In genomic region chr14:54488646-54489317, GRCh38 we compare ENCODE assay signal across 8 cellular contexts. TPM values are rescaled to one million over a fixed set of nuclear protein-coding genes. Genes with fewer than 3 reads are reported as not detected.
DNase-seq lines count a peak whose midpoint lies in the region; ATAC-seq and TF ChIP-seq lines count a peak whose summit lies in the region.

Gene GMFB, minus strand, starts transcription at chr14:54488980. Its CDS starts 53 bp downstream, at chr14:54488927.

- H3K79me2 ChIP-seq in Loucy (ENCODE audit: insufficient read depth, low read length), result peaks cover 46% of the 10 kb centered on the region

- H3K9me3 ChIP-seq in Loucy (ENCODE audit: insufficient read depth, low read depth, low read length), result no peaks in the 10 kb centered on the region

- H3K4me1 ChIP-seq in Loucy (ENCODE audit: insufficient read depth, low read length, poor library complexity, severe bottlenecking), result peaks cover 47% of the 10 kb centered on the region

- H2AFZ ChIP-seq in Loucy (ENCODE audit: low read length), result peak within 1 kb of the TSS; percentile 100

- peak; percentile 88 for DNase-seq in G401 (ENCODE audit: low spot score)
- peak; percentile 92 for DNase-seq in H7
- DNase-seq in activated T-helper 9 cell treated with anti-CD3 and anti-CD28 coated beads, Interleukin-2, amount 50 U/mL, for 16 hours (ENCODE audit: low read depth), result peak; percentile 80
- peak; percentile 96 for DNase-seq in fibroblast of pulmonary artery (ENCODE audit: low read depth)
- peak; percentile 81 for DNase-seq in nephron progenitor cell
- DNase-seq in stimulated activated naive CD8-positive, alpha-beta T cell treated with anti-CD3 and anti-CD28 coated beads, Interleukin-15, amount 100 ng/mL, for 72 hours, result peak; percentile 82 to 89

- H3K9me2 ChIP-seq in Loucy (replicated peaks; ENCODE audit: low read depth, low read length), result no peaks in the 10 kb centered on the region

- peak within 1 kb of the TSS; percentile 89 for H3K27ac Mint-ChIP-seq in nephron progenitor cell
- H3K27ac Mint-ChIP-seq in stimulated activated naive CD8-positive, alpha-beta T cell treated with anti-CD3 and anti-CD28 coated beads, Interleukin-15, amount 100 ng/mL, for 72 hours, result peak within 1 kb of the TSS; percentile 90 to 97

- peak within 1 kb of the TSS; percentile 90 for H3K4me3 Mint-ChIP-seq in nephron progenitor cell
- peak within 1 kb of the TSS; percentile 76 to 94 for H3K4me3 Mint-ChIP-seq in stimulated activated naive CD8-positive, alpha-beta T cell treated with anti-CD3 and anti-CD28 coated beads, Interleukin-15, amount 100 ng/mL, for 72 hours

- in situ Hi-C loops in G401 (cut with HindIII; ENCODE audit: low sequenced_read_pairs), result no loop called here

- peak; percentile 27 for TF ChIP-seq CTCF in Loucy (conservative IDR thresholded peaks at IDR 0.05; ENCODE audit: low read length)
- peak; percentile 60 for TF ChIP-seq CTCF in fibroblast of pulmonary artery (IDR thresholded peaks at IDR 0.05; ENCODE audit: low read length, missing control alignments)
- peak; percentile 34 for TF ChIP-seq CTCF in nephron progenitor cell (IDR thresholded peaks at IDR 0.05)

- H3K9ac ChIP-seq in Loucy (ENCODE audit: low read depth, low read length, poor library complexity, severe bottlenecking), result peak within 1 kb of the TSS; percentile 90

- peaks cover 8% of the 10 kb centered on the region for H3K27me3 Mint-ChIP-seq in nephron progenitor cell (ENCODE audit: low read depth, poor library complexity)
- no peaks in the 10 kb centered on the region for H3K27me3 Mint-ChIP-seq in stimulated activated naive CD8-positive, alpha-beta T cell treated with anti-CD3 and anti-CD28 coated beads, Interleukin-15, amount 100 ng/mL, for 72 hours

- peak within 1 kb of the TSS; percentile 93 for H3K4me2 ChIP-seq in Loucy (ENCODE audit: low read depth, low read length, poor library complexity, severe bottlenecking)

- H3K4me1 Mint-ChIP-seq in nephron progenitor cell, result peaks cover 49% of the 10 kb centered on the region
- H3K4me1 Mint-ChIP-seq in stimulated activated naive CD8-positive, alpha-beta T cell treated with anti-CD3 and anti-CD28 coated beads, Interleukin-15, amount 100 ng/mL, for 72 hours, result peaks cover 51% of the 10 kb centered on the region

- H3K9me3 Mint-ChIP-seq in nephron progenitor cell, result peaks cover 16% of the 10 kb centered on the region
- no peaks in the 10 kb centered on the region for H3K9me3 Mint-ChIP-seq in stimulated activated naive CD8-positive, alpha-beta T cell treated with anti-CD3 and anti-CD28 coated beads, Interleukin-15, amount 100 ng/mL, for 72 hours

- H3K27me3 ChIP-seq in H7 (ENCODE audit: control insufficient read depth, insufficient read depth, low read length) (no peaks in the 10 kb centered on the region), Loucy (ENCODE audit: insufficient read depth, low read length, poor library complexity, severe bottlenecking) (no peaks in the 10 kb centered on the region)

- ATAC-seq in stimulated activated naive CD8-positive, alpha-beta T cell treated with anti-CD3 and anti-CD28 coated beads, Interleukin-15, amount 100 ng/mL, for 72 hours, result peak; percentile 97

- peak; percentile 69 for TF ChIP-seq POLR2A in Raji (IDR thresholded peaks at IDR 0.05; ENCODE audit: insufficient read depth, low read depth, low read length)

- H3K36me3 Mint-ChIP-seq in nephron progenitor cell (ENCODE audit: low read depth), result peaks cover 30% of the 10 kb centered on the region

- peaks cover 29% of the 10 kb centered on the region for H4K20me1 ChIP-seq in Loucy (ENCODE audit: insufficient read depth, low read length, poor library complexity, severe bottlenecking)

- no peaks in the 10 kb centered on the region; the same call in 1 of the 2 replicates for H3F3A ChIP-seq in Loucy (ENCODE audit: low read depth)

- H3K36me3 ChIP-seq in H7 (replicated peaks; ENCODE audit: control insufficient read depth, insufficient read depth, low read length) (no peaks in the 10 kb centered on the region), Loucy (ENCODE audit: insufficient read depth, low read length) (no peaks in the 10 kb centered on the region)

- H3K4me3 ChIP-seq in H7 (ENCODE audit: insufficient read depth, low read depth, low read length) (peak within 1 kb of the TSS; percentile 89), Loucy (ENCODE audit: low read length, poor library complexity, severe bottlenecking) (peak within 1 kb of the TSS; percentile 88), fibroblast of pulmonary artery (replicated peaks; ENCODE audit: low read depth, low read length) (peak within 1 kb of the TSS; percentile 90)

RNA-seq across cellular contexts. Expression of gene GMFB, which starts in this region (rescaled TPM):
- total RNA-seq in G401 (2014; rRNA removed; shearing (Covaris generic)), result 94.1 and 134 TPM in 2 replicates
- 64.2 and 73.3 TPM in 2 replicates for total RNA-seq in H7 (2014; rRNA removed; shearing (Covaris generic))

Comparison
In these comparisons a context has a peak if more than half of its experiments do, and no peak if none do; other contexts are left out.
1. Peak in every context shown above with its lines: DNase-seq, ATAC-seq and H3K4me3 ChIP-seq.